Comparison of ENCODE assay signal across 12 cellular contexts in the genomic region with DNA sequence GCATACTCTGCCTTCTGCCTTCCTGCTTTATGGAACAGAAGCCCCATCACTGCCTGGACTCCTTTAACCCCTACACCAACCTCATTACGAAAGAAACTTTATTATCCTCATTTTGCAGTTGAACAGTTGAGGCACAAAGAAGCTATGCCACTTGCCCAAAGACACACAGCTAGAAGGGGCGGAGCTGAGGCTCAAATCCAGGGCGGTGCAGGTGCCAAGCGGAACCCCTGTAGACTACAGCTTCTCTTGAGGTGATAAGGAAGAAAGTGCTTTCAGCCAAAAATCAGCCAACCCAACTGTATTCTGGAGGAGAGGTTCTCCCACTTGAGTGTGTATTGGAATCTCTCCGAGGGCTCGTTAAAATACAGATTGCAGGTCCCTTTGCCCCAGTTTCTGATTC. TPM values are rescaled to one million over a fixed set of nuclear protein-coding genes. Genes with fewer than 3 reads are reported as not detected.
DNase-seq lines count a peak whose midpoint lies in the region; ATAC-seq and TF ChIP-seq lines count a peak whose summit lies in the region.
"Had no signal": no experiment of that assay in that cellular context is flagged by ENCODE, and none has a peak within 500 bp of the region (broad histone marks: within the 10 kb centered on the region; RNA-seq: fewer than 3 reads in every experiment).

No MANE protein-coding gene starts in this region.

- POLR2A ChIA-PET in activated CD8-positive, alpha-beta T cell treated with anti-CD3 and anti-CD28 coated beads for 36 hours (lab: Charles Lee) = interaction anchor here (1.3 to 1.6 kb wide), 2 partner anchors 10 to 19 kb away, joined by 5 read pairs; no protein-coding TSS in a partner anchor

- H4K20me1 ChIP-seq in smooth muscle cell (ENCODE audit: low read depth) = no peaks in the 10 kb centered on the region

- CTCF ChIA-PET in activated naive CD4-positive, alpha-beta T cell treated with anti-CD3 and anti-CD28 coated beads for 36 hours (lab: Charles Lee) = interaction anchor here (0.7 kb wide), 1 partner anchor 71 kb away, joined by 3 read pairs; no protein-coding TSS in a partner anchor
- CTCF ChIA-PET in activated CD8-positive, alpha-beta T cell treated with anti-CD3 and anti-CD28 coated beads for 36 hours (lab: Charles Lee) = interaction anchor here (1.0 kb wide), 2 partner anchors 144 to 288 kb away, joined by 4 read pairs; no protein-coding TSS in a partner anchor

- TF ChIP-seq CTCF in activated CD8-positive, alpha-beta T cell treated with anti-CD3 and anti-CD28 coated beads for 36 hours (IDR thresholded peaks at IDR 0.05) = no peak
- no peak for TF ChIP-seq CTCF in smooth muscle cell (IDR thresholded peaks at IDR 0.05; ENCODE audit: borderline replicate concordance, insufficient read depth, poor library complexity, severe bottlenecking)

- H3K27ac ChIP-seq in thymus (ENCODE audit: low read depth) (peak overlapping the region; percentile 89), smooth muscle cell (ENCODE audit: low read depth) (no peak overlapping the region)
- H3K27ac ChIP-seq: GM23248, KMS-11, psoas muscle, SJSA1 had no signal

- intact Hi-C loops in activated naive CD4-positive, alpha-beta T cell treated with anti-CD3 and anti-CD28 coated beads for 36 hours (cut with micrococcal nuclease) = loop anchor here (5.0 kb wide), 1 partner anchor 1340 kb away; the partner anchor contains the start of gene ATRN
- intact Hi-C loops in activated CD8-positive, alpha-beta T cell treated with anti-CD3 and anti-CD28 coated beads for 36 hours (cut with micrococcal nuclease) = no loop called here

- H3K4me1 ChIP-seq in thymus (ENCODE audit: control insufficient read depth, insufficient read depth, low read length) (peaks cover 38% of the 10 kb centered on the region), smooth muscle cell (ENCODE audit: low read depth) (no peaks in the 10 kb centered on the region)
- H3K4me1 ChIP-seq: psoas muscle, SJSA1 had no signal

- H3K4me2 ChIP-seq in smooth muscle cell = no peak overlapping the region
- H3K4me2 ChIP-seq: KMS-11 had no signal

- H3K27me3 Mint-ChIP-seq in activated naive CD4-positive, alpha-beta T cell treated with anti-CD3 and anti-CD28 coated beads for 36 hours (ENCODE audit: low read depth) = no peaks in the 10 kb centered on the region
- H3K27me3 Mint-ChIP-seq in activated CD8-positive, alpha-beta T cell treated with anti-CD3 and anti-CD28 coated beads for 36 hours = no peaks in the 10 kb centered on the region
- H3K27me3 Mint-ChIP-seq in immature natural killer cell (ENCODE audit: low read depth in 3 of 3) = peaks cover 4 to 11% (median 7%) of the 10 kb centered on the region in 3 donors

- no peaks in the 10 kb centered on the region for H3F3A ChIP-seq in smooth muscle cell (ENCODE audit: low read depth)

- H3K36me3 Mint-ChIP-seq in activated naive CD4-positive, alpha-beta T cell treated with anti-CD3 and anti-CD28 coated beads for 36 hours (ENCODE audit: low read depth) = peaks cover 14% of the 10 kb centered on the region
- H3K36me3 Mint-ChIP-seq in activated CD8-positive, alpha-beta T cell treated with anti-CD3 and anti-CD28 coated beads for 36 hours (ENCODE audit: low read depth) = peaks cover 45% of the 10 kb centered on the region
- no peaks in the 10 kb centered on the region for H3K36me3 Mint-ChIP-seq in immature natural killer cell

- H3K4me3 ChIP-seq in thymus (ENCODE audit: low read length) = no peak overlapping the region
- H3K4me3 ChIP-seq in smooth muscle cell = no peak overlapping the region
- H3K4me3 ChIP-seq: GM23248, psoas muscle, SJSA1 had no signal

- H3K9me3 ChIP-seq in thymus (ENCODE audit: control insufficient read depth) (no peaks in the 10 kb centered on the region), smooth muscle cell (replicated peaks; ENCODE audit: low read depth) (no peaks in the 10 kb centered on the region)
- H3K9me3 ChIP-seq: psoas muscle, SJSA1 had no signal

- H3K27me3 ChIP-seq in thymus (ENCODE audit: control insufficient read depth, insufficient read depth) = no peaks in the 10 kb centered on the region
- no peaks in the 10 kb centered on the region for H3K27me3 ChIP-seq in smooth muscle cell (ENCODE audit: low read depth)

- H3K36me3 ChIP-seq in thymus (ENCODE audit: control insufficient read depth, insufficient read depth) = no peaks in the 10 kb centered on the region
- no peaks in the 10 kb centered on the region for H3K36me3 ChIP-seq in smooth muscle cell (ENCODE audit: low read depth)
- H3K36me3 ChIP-seq: SJSA1 had no signal

- no peaks in the 10 kb centered on the region for H3K79me2 ChIP-seq in smooth muscle cell (ENCODE audit: low read depth)

- no peak overlapping the region for H2AFZ ChIP-seq in smooth muscle cell (ENCODE audit: low read depth)
- H2AFZ ChIP-seq: GM23248 had no signal

- peak; percentile 31 for DNase-seq in activated naive CD4-positive, alpha-beta T cell treated with anti-CD3 and anti-CD28 coated beads for 36 hours
- no peak for DNase-seq in activated naive CD4-positive, alpha-beta T cell treated with anti-CD3 and anti-CD28 coated beads, Interleukin-2, amount 50 U/mL, for 16 hours
- peak; percentile 37 for DNase-seq in activated CD8-positive, alpha-beta T cell treated with anti-CD3 and anti-CD28 coated beads for 36 hours
- DNase-seq in immature natural killer cell (peak in 1 of 3 donors; percentile 19), smooth muscle cell (lab: John Stamatoyannopoulos, UW; ENCODE audit: unreplicated experiment) (no peak)
- DNase-seq: GM23248 had no signal

- no peak overlapping the region for H3K9ac ChIP-seq in smooth muscle cell (ENCODE audit: low read depth)
- H3K9ac ChIP-seq: GM23248, KMS-11 had no signal

- H3K4me3 Mint-ChIP-seq in activated naive CD4-positive, alpha-beta T cell treated with anti-CD3 and anti-CD28 coated beads for 36 hours = peak overlapping the region; percentile 93
- H3K4me3 Mint-ChIP-seq in activated CD8-positive, alpha-beta T cell treated with anti-CD3 and anti-CD28 coated beads for 36 hours = peak overlapping the region; percentile 100
- peak overlapping the region; percentile 66 to 94 (median 71) for H3K4me3 Mint-ChIP-seq in immature natural killer cell

- no peak for ATAC-seq in activated CD8-positive, alpha-beta T cell treated with anti-CD3 and anti-CD28 coated beads for 36 hours
- ATAC-seq in HG02588 (IDR thresholded peaks at IDR 0.05; ENCODE audit: unreplicated experiment) = no peak
- ATAC-seq in HG03457 (IDR thresholded peaks at IDR 0.05; ENCODE audit: unreplicated experiment) = no peak

- 33% methylated on average over 6 of the region's 6 CpGs for WGBS in thymus
- 94% methylated on average over 6 of the region's 6 CpGs for WGBS in smooth muscle cell (ENCODE audit: low lambda C conversion rate)

- peak overlapping the region; percentile 98 for H3K27ac Mint-ChIP-seq in activated naive CD4-positive, alpha-beta T cell treated with anti-CD3 and anti-CD28 coated beads for 36 hours
- peak overlapping the region; percentile 100 for H3K27ac Mint-ChIP-seq in activated CD8-positive, alpha-beta T cell treated with anti-CD3 and anti-CD28 coated beads for 36 hours
- peak overlapping the region; percentile 97 to 100 (median 99) for H3K27ac Mint-ChIP-seq in immature natural killer cell

- no peaks in the 10 kb centered on the region for H3K9me3 Mint-ChIP-seq in activated naive CD4-positive, alpha-beta T cell treated with anti-CD3 and anti-CD28 coated beads for 36 hours
- H3K9me3 Mint-ChIP-seq in activated CD8-positive, alpha-beta T cell treated with anti-CD3 and anti-CD28 coated beads for 36 hours = no peaks in the 10 kb centered on the region
- no peaks in the 10 kb centered on the region for H3K9me3 Mint-ChIP-seq in immature natural killer cell

- H3K4me1 Mint-ChIP-seq in activated naive CD4-positive, alpha-beta T cell treated with anti-CD3 and anti-CD28 coated beads for 36 hours (ENCODE audit: low read depth) = peaks cover 76% of the 10 kb centered on the region
- H3K4me1 Mint-ChIP-seq in activated CD8-positive, alpha-beta T cell treated with anti-CD3 and anti-CD28 coated beads for 36 hours (ENCODE audit: low read depth) = peaks cover 76% of the 10 kb centered on the region
- H3K4me1 Mint-ChIP-seq in immature natural killer cell = peaks cover 53 to 54% of the 10 kb centered on the region in 2 donors

RNA-seq across cellular contexts. Expression of gene RASSF2, which starts 11.2 kb away (rescaled TPM):
- 10 to 100 TPM; 26.7 to 27.9 TPM for total RNA-seq in activated naive CD4-positive, alpha-beta T cell treated with anti-CD3 and anti-CD28 coated beads for 36 hours
- 10 to 100 TPM; 33.7 to 36.2 TPM for total RNA-seq in activated CD8-positive, alpha-beta T cell treated with anti-CD3 and anti-CD28 coated beads for 36 hours
- polyA plus RNA-seq in immature natural killer cell (10 to 100 TPM; 15.7 to 18.7 (median 16.7) TPM), thymus (25.7 TPM), smooth muscle cell (0.66 and 0.72 TPM in 2 replicates)
- total RNA-seq in smooth muscle cell = 0.54 and 1.1 TPM in 2 replicates

Comparison
In these comparisons a context has a peak if more than half of its experiments do, and no peak if none do; other contexts are left out.
1. DNase-seq: peak in activated naive CD4-positive, alpha-beta T cell treated with anti-CD3 and anti-CD28 coated beads for 36 hours (single experiment) and activated CD8-positive, alpha-beta T cell treated with anti-CD3 and anti-CD28 coated beads for 36 hours (single experiment); none in activated naive CD4-positive, alpha-beta T cell treated with anti-CD3 and anti-CD28 coated beads, Interleukin-2, amount 50 U/mL, for 16 hours (single experiment) and smooth muscle cell (single experiment).
2. RNA of gene RASSF2, which starts 11.2 kb away (total RNA-seq): 33.7 to 36.2 TPM in activated CD8-positive, alpha-beta T cell treated with anti-CD3 and anti-CD28 coated beads for 36 hours and 26.7 to 27.9 TPM in activated naive CD4-positive, alpha-beta T cell treated with anti-CD3 and anti-CD28 coated beads for 36 hours; 0.54 to 1.1 TPM in smooth muscle cell; every median in the first group is over 10 times any median in the second.
3. Peak in every context shown above with its lines, with median percentiles within 50 percentile points of each other: H3K27ac Mint-ChIP-seq and H3K4me3 Mint-ChIP-seq.